ENCODE assay signal across 8 cellular contexts in genomic region chr12:82688035-82688501, GRCh38. TPM values are rescaled to one million over a fixed set of nuclear protein-coding genes. Genes with fewer than 3 reads are reported as not detected.
DNase-seq lines count a peak whose midpoint lies in the region; ATAC-seq and TF ChIP-seq lines count a peak whose summit lies in the region.

No MANE protein-coding gene starts in this region.

- CTCF ChIA-PET in activated naive CD4-positive, alpha-beta T cell treated with anti-CD3 and anti-CD28 coated beads for 36 hours (lab: Charles Lee), result interaction anchor here (0.6 kb wide), 1 partner anchor 260 kb away, joined by 3 read pairs; no protein-coding TSS in a partner anchor
- CTCF ChIA-PET in RWPE1 (lab: Yijun Ruan, JAX), result interaction anchor here (0.7 kb wide), 1 partner anchor 1707 kb away, joined by 3 read pairs; no protein-coding TSS in a partner anchor

- no peaks in the 10 kb centered on the region for H3K36me3 ChIP-seq in neural progenitor cell

- H3K4me1 ChIP-seq in neural progenitor cell, result peaks cover 24% of the 10 kb centered on the region

- H3K4me3 ChIP-seq in neural progenitor cell, result peak overlapping the region; percentile 95

- H3K9ac ChIP-seq in neural progenitor cell, result peak overlapping the region; percentile 8

- no peak for ATAC-seq in GM21390 (IDR thresholded peaks at IDR 0.05; ENCODE audit: unreplicated experiment)
- no peak for ATAC-seq in GM18498 (IDR thresholded peaks at IDR 0.05; ENCODE audit: unreplicated experiment)

- no peaks in the 10 kb centered on the region for H3K9me3 ChIP-seq in neural progenitor cell (ENCODE audit: low read depth)

- intact Hi-C loops in activated naive CD4-positive, alpha-beta T cell treated with anti-CD3 and anti-CD28 coated beads for 36 hours (cut with micrococcal nuclease), result loop anchor here (5.0 kb wide), 6 partner anchors 84 to 1269 kb away; no protein-coding TSS in a partner anchor

- no peaks in the 10 kb centered on the region for H3K9me3 Mint-ChIP-seq in activated naive CD4-positive, alpha-beta T cell treated with anti-CD3 and anti-CD28 coated beads for 36 hours
- no peaks in the 10 kb centered on the region for H3K9me3 Mint-ChIP-seq in endothelial cell (ENCODE audit: unreplicated experiment)
- no peaks in the 10 kb centered on the region for H3K9me3 Mint-ChIP-seq in neural progenitor cell

- peak overlapping the region; percentile 3 for H3K27ac Mint-ChIP-seq in activated naive CD4-positive, alpha-beta T cell treated with anti-CD3 and anti-CD28 coated beads for 36 hours
- peak overlapping the region; percentile 10 for H3K27ac Mint-ChIP-seq in endothelial cell (ENCODE audit: unreplicated experiment)
- H3K27ac Mint-ChIP-seq in neural progenitor cell, result peak overlapping the region; percentile 9

- H3K36me3 Mint-ChIP-seq in activated naive CD4-positive, alpha-beta T cell treated with anti-CD3 and anti-CD28 coated beads for 36 hours (ENCODE audit: low read depth), result peaks cover 3% of the 10 kb centered on the region
- H3K36me3 Mint-ChIP-seq in endothelial cell (ENCODE audit: low read depth, unreplicated experiment) (no peaks in the 10 kb centered on the region), neural progenitor cell (peaks cover 5% of the 10 kb centered on the region)

- peak overlapping the region; percentile 98 for H3K4me2 ChIP-seq in neural progenitor cell

- H2AFZ ChIP-seq in neural progenitor cell (replicated peaks), result peak overlapping the region; percentile 85

- peaks cover 23% of the 10 kb centered on the region for H3F3A ChIP-seq in neural progenitor cell (ENCODE audit: low read depth)

- H3K4me1 Mint-ChIP-seq in activated naive CD4-positive, alpha-beta T cell treated with anti-CD3 and anti-CD28 coated beads for 36 hours (ENCODE audit: low read depth), result peaks cover 11% of the 10 kb centered on the region
- H3K4me1 Mint-ChIP-seq in endothelial cell (ENCODE audit: unreplicated experiment) (peaks cover 5% of the 10 kb centered on the region), neural progenitor cell (peaks cover 20% of the 10 kb centered on the region)

- H3K27me3 Mint-ChIP-seq in activated naive CD4-positive, alpha-beta T cell treated with anti-CD3 and anti-CD28 coated beads for 36 hours (ENCODE audit: low read depth), result no peaks in the 10 kb centered on the region
- H3K27me3 Mint-ChIP-seq in endothelial cell (ENCODE audit: unreplicated experiment) (peaks cover 7% of the 10 kb centered on the region), neural progenitor cell (ENCODE audit: insufficient read depth, low read depth) (peaks cover 10% of the 10 kb centered on the region)

- 0 out of 2 replicates have a peak, but pooled peaks have one; percentile 3 for TF ChIP-seq CTCF in RWPE1 (conservative IDR thresholded peaks at IDR 0.05; ENCODE audit: low read depth)
- peak; percentile 14 for TF ChIP-seq CTCF in endothelial cell (IDR thresholded peaks at IDR 0.05; ENCODE audit: unreplicated experiment)
- TF ChIP-seq CTCF in neural progenitor cell (IDR thresholded peaks at IDR 0.05), result peak; percentile 34

- peaks cover 36% of the 10 kb centered on the region for H3K79me2 ChIP-seq in neural progenitor cell (ENCODE audit: low read depth)

- no peak overlapping the region for H3K27ac ChIP-seq in RWPE1
- no peak overlapping the region for H3K27ac ChIP-seq in neural progenitor cell

- peaks cover 22% of the 10 kb centered on the region for H4K20me1 ChIP-seq in neural progenitor cell (ENCODE audit: low read depth)

- H3K4me3 Mint-ChIP-seq in activated naive CD4-positive, alpha-beta T cell treated with anti-CD3 and anti-CD28 coated beads for 36 hours, result peak overlapping the region; percentile 84
- peak overlapping the region; percentile 95 for H3K4me3 Mint-ChIP-seq in endothelial cell (ENCODE audit: unreplicated experiment)
- H3K4me3 Mint-ChIP-seq in neural progenitor cell, result peak overlapping the region; percentile 94

- no peaks in the 10 kb centered on the region for H3K27me3 ChIP-seq in neural progenitor cell

- no peak for DNase-seq in activated naive CD4-positive, alpha-beta T cell treated with anti-CD3 and anti-CD28 coated beads for 36 hours
- DNase-seq in activated naive CD4-positive, alpha-beta T cell (lab: John Stamatoyannopoulos, UW), result no peak
- DNase-seq in RWPE1 (ENCODE audit: low spot score) (no peak), endothelial cell (ENCODE audit: low spot score) (no peak), neural progenitor cell (ENCODE audit: low spot score) (peak; percentile 38), NCI-H146 (lab: John Stamatoyannopoulos, UW) (no peak)

- POLR2A ChIA-PET in RWPE1 (lab: Yijun Ruan, JAX; ENCODE audit: low non-redundant PET), result no interaction called here

RNA-seq across cellular contexts. Expression of gene TMTC2, which starts 1.4 kb away (rescaled TPM):
- total RNA-seq in activated naive CD4-positive, alpha-beta T cell treated with anti-CD3 and anti-CD28 coated beads for 36 hours, result 1 to 10 TPM; 3.1 TPM
- total RNA-seq in endothelial cell (ENCODE audit: unreplicated experiment) (3.6 TPM), neural progenitor cell (ENCODE audit: low replicate concordance) (21.0 and 25.5 TPM in 2 replicates)
